28 cellular contexts compared by ENCODE assay signal in the genomic region with DNA sequence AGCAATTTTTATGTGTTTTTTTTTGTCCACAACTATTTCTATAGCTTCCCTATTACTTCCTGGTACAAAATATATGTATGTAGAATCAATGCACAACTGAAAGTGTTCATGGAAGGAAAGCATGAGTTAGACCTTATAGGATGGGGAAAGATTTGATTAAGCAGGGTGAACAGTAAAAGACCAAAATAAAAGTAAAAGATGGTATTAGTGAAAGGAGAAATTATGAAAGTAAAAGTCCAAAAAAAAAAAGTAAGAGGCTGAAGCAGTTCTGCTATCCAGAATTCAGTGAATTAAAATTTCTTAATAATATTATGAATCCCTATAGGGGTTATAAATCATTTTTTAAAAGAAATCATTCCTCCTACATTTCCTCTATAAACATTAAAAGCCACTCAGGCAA.
"Had no signal": no experiment of that assay in that cellular context is flagged by ENCODE, and none has a peak within 500 bp of the region (broad histone marks: within the 10 kb centered on the region; RNA-seq: fewer than 3 reads in every experiment).

No MANE protein-coding gene starts in this region.

- H3K9me3 Mint-ChIP-seq: stimulated activated naive B cell treated with anti-CD40 and anti-IgM and Interleukin-4, amounts not matched to agents 10 μg/mL and 1 μg/mL and 100 μg/mL, for 72 hours; type B pancreatic cell had no signal

- H3K4me1 ChIP-seq: stomach, suprapubic skin, testis, thyroid gland, tibial artery, tibial nerve, transverse colon, upper lobe of left lung, upper lobe of right lung, uterus, vagina had no signal

- H3K4me1 Mint-ChIP-seq: stimulated activated effector memory CD8-positive, alpha-beta T cell treated with anti-CD3 and anti-CD28 coated beads, Interleukin-12 subunit alpha, Interleukin-12 subunit beta, amount 100 ng/mL, for 72 hours; stimulated activated memory B cell treated with anti-CD40 and anti-IgM and Interleukin-4, amounts not matched to agents 10 μg/mL and 1 μg/mL and 100 μg/mL, for 72 hours; stimulated activated naive B cell treated with anti-CD40 and anti-IgM and Interleukin-4, amounts not matched to agents 10 μg/mL and 1 μg/mL and 100 μg/mL, for 72 hours; stimulated activated naive CD8-positive, alpha-beta T cell treated with anti-CD3 and anti-CD28 coated beads, Interleukin-15, amount 100 ng/mL, for 72 hours had no signal

- H3K27me3 Mint-ChIP-seq: stimulated activated memory B cell treated with anti-CD40 and anti-IgM and Interleukin-4, amounts not matched to agents 10 μg/mL and 1 μg/mL and 100 μg/mL, for 72 hours; stimulated activated naive B cell treated with anti-CD40 and anti-IgM and Interleukin-4, amounts not matched to agents 10 μg/mL and 1 μg/mL and 100 μg/mL, for 72 hours; stimulated activated naive CD8-positive, alpha-beta T cell treated with anti-CD3 and anti-CD28 coated beads, Interleukin-15, amount 100 ng/mL, for 72 hours; stimulated activated naive CD8-positive, alpha-beta T cell treated with anti-CD3 and anti-CD28 coated beads, Interleukin-15, Interleukin-2, amounts not matched to agents 100 ng/mL and 50 ng/mL, for 24 hours; type B pancreatic cell had no signal

- H3K27ac Mint-ChIP-seq: stimulated activated effector memory CD8-positive, alpha-beta T cell treated with anti-CD3 and anti-CD28 coated beads, Interleukin-12 subunit alpha, Interleukin-12 subunit beta, amount 100 ng/mL, for 72 hours; stimulated activated memory B cell treated with anti-CD40 and anti-IgM and Interleukin-4, amounts not matched to agents 10 μg/mL and 1 μg/mL and 100 μg/mL, for 72 hours; stimulated activated naive B cell treated with anti-CD40 and anti-IgM and Interleukin-4, amounts not matched to agents 10 μg/mL and 1 μg/mL and 100 μg/mL, for 72 hours; stimulated activated naive CD8-positive, alpha-beta T cell treated with anti-CD3 and anti-CD28 coated beads, Interleukin-15, amount 100 ng/mL, for 72 hours; stimulated activated naive CD8-positive, alpha-beta T cell treated with anti-CD3 and anti-CD28 coated beads, Interleukin-15, Interleukin-2, amounts not matched to agents 100 ng/mL and 50 ng/mL, for 24 hours; type B pancreatic cell had no signal

- ATAC-seq: stimulated activated effector memory CD8-positive, alpha-beta T cell treated with anti-CD3 and anti-CD28 coated beads, Interleukin-12 subunit alpha, Interleukin-12 subunit beta, amount 100 ng/mL, for 72 hours; stimulated activated memory B cell treated with anti-CD40 and anti-IgM and Interleukin-4, amounts not matched to agents 10 μg/mL and 1 μg/mL and 100 μg/mL, for 72 hours; stimulated activated naive B cell treated with anti-CD40 and anti-IgM and Interleukin-4, amounts not matched to agents 10 μg/mL and 1 μg/mL and 100 μg/mL, for 72 hours; stimulated activated naive CD8-positive, alpha-beta T cell treated with anti-CD3 and anti-CD28 coated beads, Interleukin-15, amount 100 ng/mL, for 72 hours; stimulated activated naive CD8-positive, alpha-beta T cell treated with anti-CD3 and anti-CD28 coated beads, Interleukin-15, Interleukin-2, amounts not matched to agents 100 U/mL and 50 U/mL, for 24 hours; upper lobe of right lung had no signal

- H3K36me3 Mint-ChIP-seq: stimulated activated effector memory CD8-positive, alpha-beta T cell treated with anti-CD3 and anti-CD28 coated beads, Interleukin-12 subunit alpha, Interleukin-12 subunit beta, amount 100 ng/mL, for 72 hours; stimulated activated memory B cell treated with anti-CD40 and anti-IgM and Interleukin-4, amounts not matched to agents 10 μg/mL and 1 μg/mL and 100 μg/mL, for 72 hours; stimulated activated naive B cell treated with anti-CD40 and anti-IgM and Interleukin-4, amounts not matched to agents 10 μg/mL and 1 μg/mL and 100 μg/mL, for 72 hours had no signal

- H3K9me3 ChIP-seq: stomach, suprapubic skin, testis, thoracic aorta, thyroid gland, tibial artery, tibial nerve, transverse colon, upper lobe of left lung, upper lobe of right lung, uterus, vagina had no signal

- H3K27ac ChIP-seq: stomach, suprapubic skin, testis, thoracic aorta, thyroid gland, tibial artery, tibial nerve, transverse colon, upper lobe of left lung, upper lobe of right lung, uterus, vagina had no signal

- H3K36me3 ChIP-seq: stomach, suprapubic skin, thoracic aorta, thyroid gland, tibial artery, tibial nerve, transverse colon, upper lobe of left lung, upper lobe of right lung, uterus, vagina had no signal

- H3K4me3 ChIP-seq: stomach, suprapubic skin, testis, thoracic aorta, thyroid gland, tibial artery, tibial nerve, transverse colon, upper lobe of left lung, upper lobe of right lung, uterus, vagina had no signal

- DNase-seq: stimulated activated CD4-positive, alpha-beta T cell treated with anti-CD3 and anti-CD28 coated beads, Interleukin-2, amount 100 ng/mL, for 48 hours; stimulated activated CD4-positive, alpha-beta T cell treated with anti-CD3 and anti-CD28 coated beads, Interleukin-4, amount 100 ng/mL, for 1 hour; stimulated activated CD4-positive, alpha-beta T cell treated with anti-CD3 and anti-CD28 coated beads, Interleukin-4, amount 100 ng/mL, for 24 hours; stimulated activated CD4-positive, alpha-beta T cell treated with anti-CD3 and anti-CD28 coated beads, Interleukin-4, amount 100 ng/mL, for 4 hours; stimulated activated CD8-positive, alpha-beta memory T cell treated with anti-CD3 and anti-CD28 coated beads, Interleukin-4, amount 100 ng/mL, for 48 hours; stimulated activated naive B cell treated with anti-CD40 and anti-IgM and Interleukin-4, amounts not matched to agents 10 μg/mL and 1 μg/mL and 100 μg/mL, for 72 hours; stimulated activated naive CD4-positive, alpha-beta T cell; stimulated activated naive CD4-positive, alpha-beta T cell treated with Interleukin-2 at 50 U/mL for 16 hours; stimulated activated naive CD8-positive, alpha-beta T cell treated with anti-CD3 and anti-CD28 coated beads, Interleukin-15, amount 100 ng/mL, for 72 hours; stimulated activated naive CD8-positive, alpha-beta T cell treated with anti-CD3 and anti-CD28 coated beads, Interleukin-15, Interleukin-2, amounts not matched to agents 100 U/mL and 50 U/mL, for 24 hours; stomach; substantia nigra; testis; thyroid gland; tibial artery; transverse colon; trophoblast cell; upper lobe of left lung; upper lobe of right lung; uterus had no signal

- H3K4me3 Mint-ChIP-seq: stimulated activated effector memory CD8-positive, alpha-beta T cell treated with anti-CD3 and anti-CD28 coated beads, Interleukin-12 subunit alpha, Interleukin-12 subunit beta, amount 100 ng/mL, for 72 hours; stimulated activated memory B cell treated with anti-CD40 and anti-IgM and Interleukin-4, amounts not matched to agents 10 μg/mL and 1 μg/mL and 100 μg/mL, for 72 hours; stimulated activated naive B cell treated with anti-CD40 and anti-IgM and Interleukin-4, amounts not matched to agents 10 μg/mL and 1 μg/mL and 100 μg/mL, for 72 hours; stimulated activated naive CD8-positive, alpha-beta T cell treated with anti-CD3 and anti-CD28 coated beads, Interleukin-15, amount 100 ng/mL, for 72 hours; stimulated activated naive CD8-positive, alpha-beta T cell treated with anti-CD3 and anti-CD28 coated beads, Interleukin-15, Interleukin-2, amounts not matched to agents 100 ng/mL and 50 ng/mL, for 24 hours; type B pancreatic cell had no signal

- H3K27me3 ChIP-seq: stomach, suprapubic skin, testis, thyroid gland, tibial artery, tibial nerve, transverse colon, upper lobe of left lung, upper lobe of right lung, uterus, vagina had no signal
